ENCODE assay signal across 1 cellular context in genomic region chr15:27358751-27359434, GRCh38.
TF ChIP-seq lines count a peak whose summit lies in the region.

No MANE protein-coding gene starts in this region.

TF ChIP-seq in H1, 55 proteins besides CTCF, POLR2A, EP300 and RAD21:
- peak; percentile 32 for TF ChIP-seq CHD7 (IDR thresholded peaks at IDR 0.05; ENCODE audit: insufficient replicate concordance, low read length)
- TF ChIP-seq SRF (IDR thresholded peaks at IDR 0.05; ENCODE audit: low read depth, low read length), result peak; percentile 56
- no peak for TF ChIP-seq CBX8 (IDR thresholded peaks at IDR 0.05; ENCODE audit: borderline replicate concordance, low read depth, low read length)
